In the genomic region with DNA sequence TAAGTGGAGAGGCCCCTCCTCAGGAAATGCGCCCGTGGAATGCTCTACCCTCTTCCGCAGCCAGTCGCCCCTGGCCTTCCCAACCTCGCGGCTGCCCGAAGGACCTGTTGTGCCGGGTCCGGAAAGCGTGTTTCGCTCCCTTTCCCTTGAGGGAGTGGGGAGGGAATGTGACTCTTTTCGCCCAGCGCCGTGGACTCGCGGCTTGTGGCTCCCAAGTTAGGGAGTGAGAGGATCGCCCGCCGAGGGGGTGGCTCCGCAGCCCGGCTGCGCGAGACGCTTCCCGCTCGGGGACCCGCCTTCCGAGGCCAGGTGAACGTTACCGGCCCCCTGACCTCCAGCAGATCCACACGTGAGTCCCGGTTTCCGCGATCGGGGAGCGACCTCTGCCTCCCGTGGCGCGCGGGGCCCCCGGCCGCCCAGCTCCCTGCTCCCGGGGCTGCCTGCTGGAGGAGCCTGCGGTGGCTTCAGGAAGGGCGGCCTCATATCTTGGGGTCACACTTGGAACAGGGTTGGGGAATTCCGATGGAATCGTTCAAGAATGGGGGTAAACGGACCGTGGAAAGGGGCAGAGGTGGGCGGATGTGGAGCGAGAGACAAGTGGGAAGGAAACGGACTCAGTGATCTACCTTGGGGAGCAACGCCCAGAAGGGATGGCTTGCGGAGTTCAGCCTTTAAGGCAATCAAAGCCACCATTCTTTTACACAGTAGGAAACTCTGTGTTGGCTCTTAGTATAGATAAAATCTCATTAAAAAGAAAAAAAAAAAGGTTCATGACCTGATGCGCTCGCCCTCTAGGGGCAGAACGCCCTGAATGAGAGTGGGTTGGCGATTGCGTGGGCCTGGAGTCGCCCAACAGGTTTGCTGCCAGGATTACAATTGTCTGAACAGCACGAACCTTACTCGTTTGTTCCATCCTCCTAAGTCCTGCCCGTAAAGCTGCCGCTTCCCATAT, we compare ENCODE assay signal across 8 cellular contexts. TPM values are rescaled to one million over a fixed set of nuclear protein-coding genes. Genes with fewer than 3 reads are reported as not detected.
DNase-seq lines count a peak whose midpoint lies in the region; ATAC-seq and TF ChIP-seq lines count a peak whose summit lies in the region.

No MANE protein-coding gene starts in this region.

- H3K9me2 ChIP-seq in MM.1S (replicated peaks; ENCODE audit: insufficient read depth, low read length), result no peaks in the 10 kb centered on the region

- DNase-seq in GM13976 (ENCODE audit: low spot score), result peak; percentile 41
- DNase-seq in MM.1S, result no peak
- DNase-seq in activated naive CD8-positive, alpha-beta T cell treated with anti-CD3 and anti-CD28 coated beads, Interleukin-2, amount 10 ng/mL, durations not matched to agents 7 days and 5 days, result peak; percentile 31
- DNase-seq in left ventricle myocardium inferior, result no peak
- DNase-seq in medulla oblongata (ENCODE audit: extremely low spot score), result no peak
- DNase-seq in NCI-H526 treated with DMSO at 0.1 percent for 48 hours (lab: John Stamatoyannopoulos, UW), result no peak

- no peaks in the 10 kb centered on the region for H3K36me3 Mint-ChIP-seq in activated naive CD8-positive, alpha-beta T cell treated with anti-CD3 and anti-CD28 coated beads, Interleukin-2, amount 10 ng/mL, durations not matched to agents 7 days and 5 days

- in situ Hi-C loops in GM13976 (cut with MboI; ENCODE audit: low sequenced_read_pairs, unreplicated experiment), result no loop called here

- no peaks in the 10 kb centered on the region for H3F3A ChIP-seq in MM.1S (ENCODE audit: insufficient read depth, low read length)

- no peaks in the 10 kb centered on the region for H3K27me3 ChIP-seq in MM.1S (replicated peaks; ENCODE audit: insufficient read depth, low read length)
- H3K27me3 ChIP-seq in left ventricle myocardium inferior (ENCODE audit: low read depth), result no peaks in the 10 kb centered on the region
- H3K27me3 ChIP-seq in rectal smooth muscle tissue (ENCODE audit: control insufficient read depth, insufficient read depth, low read length), result no peaks in the 10 kb centered on the region

- peaks cover 45% of the 10 kb centered on the region for H3K27me3 Mint-ChIP-seq in activated naive CD8-positive, alpha-beta T cell treated with anti-CD3 and anti-CD28 coated beads, Interleukin-2, amount 10 ng/mL, durations not matched to agents 7 days and 5 days

- no peaks in the 10 kb centered on the region for H3K4me1 ChIP-seq in MM.1S (ENCODE audit: low read length)
- peaks cover 35% of the 10 kb centered on the region for H3K4me1 ChIP-seq in left ventricle myocardium inferior
- peaks cover 3% of the 10 kb centered on the region for H3K4me1 ChIP-seq in rectal smooth muscle tissue (ENCODE audit: control insufficient read depth, insufficient read depth, low read length)

- peak; percentile 18 for ATAC-seq in activated naive CD8-positive, alpha-beta T cell treated with anti-CD3 and anti-CD28 coated beads, Interleukin-2, amount 10 ng/mL, durations not matched to agents 7 days and 5 days (ENCODE audit: low read depth)
- no peak for ATAC-seq in GM21528 (IDR thresholded peaks at IDR 0.05; ENCODE audit: low FRiP score, unreplicated experiment)

- no peaks in the 10 kb centered on the region for H3K36me3 ChIP-seq in MM.1S (replicated peaks; ENCODE audit: insufficient read depth, low read length)
- no peaks in the 10 kb centered on the region for H3K36me3 ChIP-seq in left ventricle myocardium inferior
- H3K36me3 ChIP-seq in rectal smooth muscle tissue (ENCODE audit: control insufficient read depth, insufficient read depth, low read length), result no peaks in the 10 kb centered on the region

- H2AFZ ChIP-seq in MM.1S (ENCODE audit: low read length), result peak overlapping the region; percentile 84

- H3K9me3 Mint-ChIP-seq in activated naive CD8-positive, alpha-beta T cell treated with anti-CD3 and anti-CD28 coated beads, Interleukin-2, amount 10 ng/mL, durations not matched to agents 7 days and 5 days, result no peaks in the 10 kb centered on the region

- POLR2A ChIA-PET in activated naive CD8-positive, alpha-beta T cell treated with anti-CD3 and anti-CD28 coated beads, Interleukin-2, amount 10 ng/mL, durations not matched to agents 7 days and 5 days (lab: Charles Lee), result no interaction called here

- peak overlapping the region; percentile 85 for H3K4me2 ChIP-seq in MM.1S (ENCODE audit: low read depth, low read length)

- H3K27ac Mint-ChIP-seq in activated naive CD8-positive, alpha-beta T cell treated with anti-CD3 and anti-CD28 coated beads, Interleukin-2, amount 10 ng/mL, durations not matched to agents 7 days and 5 days, result no peak overlapping the region

- peak overlapping the region; percentile 63 for H3K4me3 Mint-ChIP-seq in activated naive CD8-positive, alpha-beta T cell treated with anti-CD3 and anti-CD28 coated beads, Interleukin-2, amount 10 ng/mL, durations not matched to agents 7 days and 5 days

- H3K9me3 ChIP-seq in MM.1S (replicated peaks; ENCODE audit: insufficient read depth, low read length) (no peaks in the 10 kb centered on the region), left ventricle myocardium inferior (replicated peaks) (no peaks in the 10 kb centered on the region)

- intact Hi-C loops in left ventricle myocardium inferior (cut with micrococcal nuclease), result loop anchor here (10.0 kb wide), 1 partner anchor 150 kb away; a partner anchor contains a TSS

- H3K9ac ChIP-seq in MM.1S (ENCODE audit: low read length) (peak overlapping the region; percentile 11; the same call in 1 of the 2 replicates), rectal smooth muscle tissue (ENCODE audit: low read length) (peak overlapping the region; percentile 25)

- peak overlapping the region; percentile 63 for H3K4me3 ChIP-seq in MM.1S (ENCODE audit: low read length)
- H3K4me3 ChIP-seq in left ventricle myocardium inferior, result peak overlapping the region; percentile 82
- H3K4me3 ChIP-seq in rectal smooth muscle tissue (ENCODE audit: low read length), result peak overlapping the region; percentile 84

- H4K20me1 ChIP-seq in MM.1S (ENCODE audit: insufficient read depth, low read length), result no peaks in the 10 kb centered on the region

- H3K4me1 Mint-ChIP-seq in activated naive CD8-positive, alpha-beta T cell treated with anti-CD3 and anti-CD28 coated beads, Interleukin-2, amount 10 ng/mL, durations not matched to agents 7 days and 5 days, result peaks cover 2% of the 10 kb centered on the region

- no peaks in the 10 kb centered on the region for H3K79me2 ChIP-seq in MM.1S (ENCODE audit: low read length)

- H3K27ac ChIP-seq in MM.1S (ENCODE audit: low read length) (no peak overlapping the region), left ventricle myocardium inferior (replicated peaks) (peak overlapping the region; percentile 74), rectal smooth muscle tissue (ENCODE audit: low read depth, low read length) (peak overlapping the region; percentile 68)

- no peak for TF ChIP-seq CTCF in GM13976 (IDR thresholded peaks at IDR 0.05; ENCODE audit: borderline replicate concordance, control extremely low read depth, extremely low read depth, insufficient read depth, missing control alignments)
- peak; percentile 23 for TF ChIP-seq CTCF in MM.1S (IDR thresholded peaks at IDR 0.05; ENCODE audit: low read length)
- TF ChIP-seq CTCF in left ventricle myocardium inferior (IDR thresholded peaks at IDR 0.05; ENCODE audit: borderline replicate concordance), result peak; percentile 19

RNA-seq across cellular contexts. Expression of a gene that starts 0.9 kb away (rescaled TPM):
- not detected for total RNA-seq in activated naive CD8-positive, alpha-beta T cell treated with anti-CD3 and anti-CD28 coated beads, Interleukin-2, amount 10 ng/mL, durations not matched to agents 7 days and 5 days
- total RNA-seq in left ventricle myocardium inferior, result 64.0 TPM

Comparison
In these comparisons a context has a peak if more than half of its experiments do, and no peak if none do; other contexts are left out.
1. DNase-seq: peak in GM13976 (single experiment) and activated naive CD8-positive, alpha-beta T cell treated with anti-CD3 and anti-CD28 coated beads, Interleukin-2, amount 10 ng/mL, durations not matched to agents 7 days and 5 days (single experiment); none in MM.1S (single experiment), left ventricle myocardium inferior (single experiment), medulla oblongata (single experiment) and NCI-H526 treated with DMSO at 0.1 percent for 48 hours (single experiment).
2. RNA of a gene that starts 0.9 kb away (total RNA-seq): 64.0 TPM in left ventricle myocardium inferior (single experiment); not detected in activated naive CD8-positive, alpha-beta T cell treated with anti-CD3 and anti-CD28 coated beads, Interleukin-2, amount 10 ng/mL, durations not matched to agents 7 days and 5 days; every median in the first group is over 10 times any median in the second.
3. Peak in every context shown above with its lines, with median percentiles within 50 percentile points of each other: H3K4me3 ChIP-seq.